Comparison of ENCODE assay signal across 8 cellular contexts in the genomic region with DNA sequence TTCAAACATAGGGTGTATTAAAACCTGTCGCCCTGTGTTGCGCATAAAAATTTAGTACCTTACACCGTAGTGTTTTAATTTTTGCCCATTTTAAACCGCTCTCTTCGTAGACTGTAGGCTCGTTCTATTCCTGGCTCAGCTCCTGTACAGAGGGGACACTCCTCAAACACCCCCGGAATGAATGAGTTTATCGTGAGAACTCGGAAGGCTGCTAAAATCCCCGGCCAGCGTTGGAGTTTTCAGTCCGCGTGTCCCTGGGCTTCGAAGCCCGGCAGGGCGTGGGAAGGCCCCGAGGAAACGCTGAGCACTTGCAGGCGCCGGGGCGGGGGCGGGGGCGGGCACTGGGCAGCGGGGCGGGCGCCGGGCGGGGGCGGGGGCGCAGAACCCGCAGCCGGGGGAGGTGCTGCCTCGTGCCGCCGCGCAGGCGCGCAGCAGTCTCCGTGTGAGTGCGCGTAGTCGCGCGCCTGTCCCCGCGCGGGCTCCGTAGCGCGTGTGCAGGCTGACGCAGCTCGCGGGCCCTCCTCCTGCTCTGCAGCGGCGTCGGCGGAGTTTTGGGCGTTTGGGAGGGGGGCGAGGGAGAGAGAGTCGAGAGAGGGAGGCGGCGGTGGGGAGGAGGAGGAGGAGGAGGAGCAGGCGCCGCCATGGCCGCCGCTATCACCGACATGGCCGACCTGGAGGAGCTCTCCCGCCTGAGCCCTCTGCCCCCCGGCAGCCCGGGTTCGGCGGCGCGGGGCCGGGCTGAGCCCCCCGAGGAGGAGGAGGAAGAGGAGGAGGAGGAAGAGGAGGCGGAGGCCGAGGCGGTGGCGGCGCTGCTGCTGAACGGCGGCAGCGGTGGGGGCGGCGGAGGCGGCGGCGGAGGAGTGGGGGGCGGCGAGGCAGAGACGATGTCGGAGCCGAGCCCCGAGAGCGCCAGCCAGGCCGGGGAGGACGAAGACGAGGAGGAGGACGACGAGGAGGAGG. TPM values are rescaled to one million over a fixed set of nuclear protein-coding genes. Genes with fewer than 3 reads are reported as not detected.
DNase-seq lines count a peak whose midpoint lies in the region; ATAC-seq, FAIRE-seq and TF ChIP-seq lines count a peak whose summit lies in the region.

A gene with protein sequence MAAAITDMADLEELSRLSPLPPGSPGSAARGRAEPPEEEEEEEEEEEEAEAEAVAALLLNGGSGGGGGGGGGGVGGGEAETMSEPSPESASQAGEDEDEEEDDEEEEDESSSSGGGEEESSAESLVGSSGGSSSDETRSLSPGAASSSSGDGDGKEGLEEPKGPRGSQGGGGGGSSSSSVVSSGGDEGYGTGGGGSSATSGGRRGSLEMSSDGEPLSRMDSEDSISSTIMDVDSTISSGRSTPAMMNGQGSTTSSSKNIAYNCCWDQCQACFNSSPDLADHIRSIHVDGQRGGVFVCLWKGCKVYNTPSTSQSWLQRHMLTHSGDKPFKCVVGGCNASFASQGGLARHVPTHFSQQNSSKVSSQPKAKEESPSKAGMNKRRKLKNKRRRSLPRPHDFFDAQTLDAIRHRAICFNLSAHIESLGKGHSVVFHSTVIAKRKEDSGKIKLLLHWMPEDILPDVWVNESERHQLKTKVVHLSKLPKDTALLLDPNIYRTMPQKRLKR (plus strand): TSS at position 434 of the 960 bp plus-strand sequence. CDS start 208 bp downstream, at position 642.

- POLR2A ChIA-PET in CD8-positive, alpha-beta memory T cell (lab: Charles Lee): interaction anchor here (1.2 kb wide), 1 partner anchor 165 kb away, joined by 4 read pairs; no protein-coding TSS in a partner anchor
- POLR2A ChIA-PET in H1 (lab: Charles Lee; ENCODE audit: partially characterized antibody): interaction anchor here (0.7 to 2.8 kb wide), 10 partner anchors 11 to 70 kb away, joined by 3 to 11 read pairs (median 4); no protein-coding TSS in a partner anchor

- H4K91ac ChIP-seq in H1 (replicated peaks; ENCODE audit: insufficient read length, low read length): peak within 1 kb of the TSS; percentile 98

- no peaks in the 10 kb centered on the region for H3K36me3 ChIP-seq in CD8-positive, alpha-beta memory T cell (ENCODE audit: insufficient read depth, low read length)
- peaks cover 0 to 16% (median 3%) of the 10 kb centered on the region in 4 experiments; a peak in 2 of 8 replicates for H3K36me3 ChIP-seq in H1 (ENCODE audit: control insufficient read depth in 2 of 4, insufficient read depth in 4 of 4, low read length in 3 of 4)
- H3K36me3 ChIP-seq in mesendoderm (ENCODE audit: control insufficient read depth, insufficient read depth, low read length): no peaks in the 10 kb centered on the region

- 0 out of 2 replicates have a peak within 1 kb of the TSS, but pooled peaks have one; percentile 4 for H2BK20ac ChIP-seq in H1 (ENCODE audit: low read length)

- H3K56ac ChIP-seq in H1 (replicated peaks; ENCODE audit: insufficient read length, low read depth, low read length) (peak within 1 kb of the TSS; percentile 87), mesendoderm (ENCODE audit: low read length) (peak within 1 kb of the TSS; percentile 99)

- H3K4me3 Mint-ChIP-seq in CD8-positive, alpha-beta memory T cell: peak within 1 kb of the TSS; percentile 98 to 100 (median 99)

- TF ChIP-seq POLR2A in H1 (IDR thresholded peaks at IDR 0.05; ENCODE audit: control extremely low read depth in 1 of 2, low read depth in 2 of 2, low read length in 2 of 2): peak; percentile 60 to 78; a peak in 2 of 3 replicates

- H3K79me1 ChIP-seq in H1 (ENCODE audit: low read depth, low read length) (no peaks in the 10 kb centered on the region), mesendoderm (ENCODE audit: low read length) (no peaks in the 10 kb centered on the region)

- H3K27ac Mint-ChIP-seq in CD8-positive, alpha-beta memory T cell: peak within 1 kb of the TSS; percentile 96 to 100 (median 98)

- peaks cover 3% of the 10 kb centered on the region; the same call in 1 of the 2 replicates for H3K23me2 ChIP-seq in H1 (ENCODE audit: low read depth, low read length)

- no peak for FAIRE-seq in H1 (lab: Jason Lieb, UNC)

- ATAC-seq in GM19463 (IDR thresholded peaks at IDR 0.05; ENCODE audit: unreplicated experiment): peak; percentile 82

- no peaks in the 10 kb centered on the region for H3K9me3 ChIP-seq in CD8-positive, alpha-beta memory T cell (ENCODE audit: low read length)
- H3K9me3 ChIP-seq in H1 (ENCODE audit: insufficient read depth in 2 of 2, low read depth in 1 of 2, low read length in 1 of 2): no peaks in the 10 kb centered on the region

- H2AFZ ChIP-seq in H1 (ENCODE audit: low read length): no peak within 1 kb of the TSS

- H2AK5ac ChIP-seq in H1 (ENCODE audit: low read depth, low read length): peak within 1 kb of the TSS; percentile 32; the same call in 1 of the 2 replicates
- no peak within 1 kb of the TSS for H2AK5ac ChIP-seq in mesendoderm (ENCODE audit: low read length)

- H3K23ac ChIP-seq in H1 (ENCODE audit: insufficient read length) (no peak within 1 kb of the TSS), mesendoderm (ENCODE audit: low read length) (peak within 1 kb of the TSS; percentile 91)

- H3K9me3 Mint-ChIP-seq in CD8-positive, alpha-beta memory T cell: no peaks in the 10 kb centered on the region

- H3K9ac ChIP-seq in H1 (replicated peaks in 1 of 4; ENCODE audit: extremely low read depth in 1 of 4, low read depth in 3 of 4, low read length in 3 of 4) (peak within 1 kb of the TSS; percentile 87 to 95 (median 92)), mesendoderm (ENCODE audit: low read length) (peak within 1 kb of the TSS; percentile 96)

- peak; percentile 92 to 97 (median 94) for DNase-seq in CD8-positive, alpha-beta memory T cell
- DNase-seq in HL-60 (ENCODE audit: low read depth in 1 of 2, low spot score in 1 of 2) (peak; percentile 88 to 94), NOMO-1 treated with DMSO at 0.1 percent for 48 hours (lab: John Stamatoyannopoulos, UW; ENCODE audit: unreplicated experiment) (peak; percentile 93), H1 (ENCODE audit: low read depth in 1 of 2, low spot score in 2 of 2) (peak; percentile 69 to 82), mesendoderm (peak; percentile 94)
- DNase-seq in activated CD8-positive, alpha-beta memory T cell treated with anti-CD3 and anti-CD28 coated beads for 48 hours (ENCODE audit: low read depth in 2 of 3, low spot score in 2 of 3): peak; percentile 57 to 76 (median 65)
- DNase-seq in stimulated activated CD8-positive, alpha-beta memory T cell treated with anti-CD3 and anti-CD28 coated beads, Interleukin-12 subunit alpha, Interleukin-12 subunit beta, amount 100 ng/mL, for 4 hours (ENCODE audit: low read depth): peak; percentile 86

- H3K4me3 ChIP-seq in CD8-positive, alpha-beta memory T cell (ENCODE audit: low read length): peak within 1 kb of the TSS; percentile 88
- H3K4me3 ChIP-seq in HL-60 (replicated peaks; ENCODE audit: insufficient read depth, low read length) (peak within 1 kb of the TSS; percentile 86), H1 (ENCODE audit: extremely low read depth in 1 of 4, insufficient read depth in 2 of 4, low read depth in 3 of 4, low read length in 4 of 4) (peak within 1 kb of the TSS; percentile 74 to 98 (median 92)), mesendoderm (ENCODE audit: low read length) (peak within 1 kb of the TSS; percentile 60)

- CTCF ChIA-PET in CD8-positive, alpha-beta memory T cell (lab: Charles Lee): interaction anchor here (0.8 kb wide), 1 partner anchor 14 kb away, joined by 3 read pairs; no protein-coding TSS in a partner anchor
- CTCF ChIA-PET in H1 (lab: Charles Lee; ENCODE audit: partially characterized antibody): interaction anchor here (0.6 kb wide), 1 partner anchor 931 kb away, joined by 3 read pairs; no protein-coding TSS in a partner anchor

- H3K27me3 Mint-ChIP-seq in CD8-positive, alpha-beta memory T cell: peaks cover 0 to 4% of the 10 kb centered on the region in 2 donors

- H3K14ac ChIP-seq in H1 (ENCODE audit: insufficient read length): peak within 1 kb of the TSS; percentile 93

- WGBS in H1 (ENCODE audit: extremely low coverage in 1 of 2, insufficient coverage in 1 of 2, insufficient read length in 1 of 2, insufficient replicate concordance in 2 of 2, low coverage in 1 of 2, low lambda C conversion rate in 2 of 2, missing lambda C conversion rate in 1 of 2), 2 experiments: 7% methylated on average over 41 of the region's 102 CpGs; no CpG with 5 or more reads in 1 of the 2 experiments
- WGBS in mesendoderm (ENCODE audit: extremely low coverage, insufficient coverage, low lambda C conversion rate): no CpG with 5 or more reads among the region's 102 CpGs

- H4K5ac ChIP-seq in H1 (ENCODE audit: insufficient read length, low read depth, low read length): peak within 1 kb of the TSS; percentile 98
- H4K5ac ChIP-seq in mesendoderm (ENCODE audit: low read length): no peak within 1 kb of the TSS

- H3K4ac ChIP-seq in H1 (replicated peaks; ENCODE audit: insufficient read length, low read depth, low read length) (peak within 1 kb of the TSS; percentile 69), mesendoderm (ENCODE audit: low read depth, low read length) (peak within 1 kb of the TSS; percentile 82)

- H3K4me1 Mint-ChIP-seq in CD8-positive, alpha-beta memory T cell: peaks cover 32 to 52% (median 45%) of the 10 kb centered on the region in 3 donors

- peak within 1 kb of the TSS; percentile 89; the same call in 1 of the 2 replicates for H2BK12ac ChIP-seq in H1 (ENCODE audit: low read depth, low read length)

- peak within 1 kb of the TSS; percentile 95 for H2BK5ac ChIP-seq in H1 (ENCODE audit: low read depth, low read length)
- H2BK5ac ChIP-seq in mesendoderm (ENCODE audit: low read length): peak within 1 kb of the TSS; percentile 87

- H3K27me3 ChIP-seq in CD8-positive, alpha-beta memory T cell (ENCODE audit: insufficient read depth, low read length, poor library complexity, severe bottlenecking): no peaks in the 10 kb centered on the region
- no peaks in the 10 kb centered on the region for H3K27me3 ChIP-seq in HL-60 (ENCODE audit: insufficient read depth, poor library complexity, severe bottlenecking)
- no peaks in the 10 kb centered on the region for H3K27me3 ChIP-seq in H1 (replicated peaks in 1 of 4; ENCODE audit: control insufficient read depth in 3 of 4, extremely low read depth in 1 of 4, insufficient read depth in 3 of 4, low read length in 3 of 4)
- no peaks in the 10 kb centered on the region for H3K27me3 ChIP-seq in mesendoderm (ENCODE audit: insufficient read depth, low read length, poor library complexity)

- H3K4me2 ChIP-seq in H1 (ENCODE audit: insufficient read depth in 1 of 2, low read depth in 2 of 2, low read length in 2 of 2) (peak within 1 kb of the TSS; percentile 58 to 79), mesendoderm (ENCODE audit: low read length) (peak within 1 kb of the TSS; percentile 19)

- TF ChIP-seq CTCF in HL-60 (IDR thresholded peaks at IDR 0.05; ENCODE audit: insufficient read depth, low read length) (no peak), H1 (IDR thresholded peaks at IDR 0.05; ENCODE audit: control extremely low read depth in 1 of 3, insufficient read depth in 1 of 3, low read depth in 1 of 3, low read length in 3 of 3) (no peak)

- H3K18ac ChIP-seq in H1 (ENCODE audit: extremely low read depth, low read length): peak within 1 kb of the TSS; percentile 94
- peak within 1 kb of the TSS; percentile 43 for H3K18ac ChIP-seq in mesendoderm (ENCODE audit: low read length)

- H3K4me1 ChIP-seq in CD8-positive, alpha-beta memory T cell (ENCODE audit: insufficient read depth, low read length): peaks cover 34% of the 10 kb centered on the region
- H3K4me1 ChIP-seq in H1 (replicated peaks in 1 of 4; ENCODE audit: control insufficient read depth in 3 of 4, insufficient read depth in 4 of 4, low read length in 3 of 4) (peaks cover 2 to 15% (median 14%) of the 10 kb centered on the region in 4 experiments; a peak in 5 of 7 replicates), mesendoderm (ENCODE audit: control insufficient read depth, low read depth, low read length) (peaks cover 3% of the 10 kb centered on the region)

- peaks cover 0 to 18% (median 2%) of the 10 kb centered on the region in 3 donors for H3K36me3 Mint-ChIP-seq in CD8-positive, alpha-beta memory T cell

- no peak for TF ChIP-seq RAD21 in H1 (IDR thresholded peaks at IDR 0.05 in 1 of 2, conservative IDR thresholded peaks at IDR 0.05 in 1 of 2; ENCODE audit: low read depth in 2 of 2, low read length in 2 of 2)

- peaks cover 5 to 7% of the 10 kb centered on the region in 2 experiments for H4K20me1 ChIP-seq in H1 (replicated peaks in 1 of 2; ENCODE audit: control insufficient read depth in 1 of 2, insufficient read depth in 2 of 2, low read length in 2 of 2)

- H3K27ac ChIP-seq in CD8-positive, alpha-beta memory T cell (ENCODE audit: low read depth, low read length): peak within 1 kb of the TSS; percentile 70
- peak within 1 kb of the TSS; percentile 87 for H3K27ac ChIP-seq in HL-60 (replicated peaks)
- H3K27ac ChIP-seq in H1 (ENCODE audit: low read depth, low read length): peak within 1 kb of the TSS; percentile 85
- peak within 1 kb of the TSS; percentile 80 for H3K27ac ChIP-seq in mesendoderm (ENCODE audit: low read depth, low read length)

- H2BK120ac ChIP-seq in H1 (replicated peaks; ENCODE audit: low read depth, low read length) (peak within 1 kb of the TSS; percentile 85), mesendoderm (ENCODE audit: low read depth, low read length) (no peak within 1 kb of the TSS)

- peak within 1 kb of the TSS; percentile 91 for H4K8ac ChIP-seq in H1 (ENCODE audit: extremely low read depth, insufficient read depth, low read length)
- no peak within 1 kb of the TSS for H4K8ac ChIP-seq in mesendoderm (ENCODE audit: low read depth, low read length)

- peaks cover 35 to 49% of the 10 kb centered on the region in 2 experiments for H3K79me2 ChIP-seq in H1 (ENCODE audit: control insufficient read depth in 1 of 2, insufficient read depth in 2 of 2, low read length in 2 of 2)
- peaks cover 34% of the 10 kb centered on the region for H3K79me2 ChIP-seq in mesendoderm (ENCODE audit: control insufficient read depth, insufficient read depth, low read length)

- TF ChIP-seq EP300 in H1 (IDR thresholded peaks at IDR 0.05; ENCODE audit: borderline replicate concordance in 1 of 2, low read depth in 2 of 2, low read length in 2 of 2): no peak

- H2BK15ac ChIP-seq in H1 (ENCODE audit: low read length): no peak within 1 kb of the TSS
- peak within 1 kb of the TSS; percentile 67 for H2BK15ac ChIP-seq in mesendoderm (replicated peaks; ENCODE audit: low read depth)

RNA-seq across cellular contexts. Expression of the gene that starts here (rescaled TPM):
- total RNA-seq in CD8-positive, alpha-beta memory T cell: 10 to 100 TPM; 73.6 to 77.0 TPM
- polyA plus RNA-seq in CD8-positive, alpha-beta memory T cell: 14.8 TPM
- total RNA-seq in H1 (2021; fragmentation: NEBNext Ultra II Directional; extraction: Animal tissue kit (Norgen Biotek cat#: 25700)): 56.9 and 61.4 TPM in 2 replicates
- polyA plus RNA-seq in H1 (2011; rRNA removed): 10.6 and 13.6 TPM in 2 replicates
- 16.7 TPM for polyA plus RNA-seq in H1 (2011; cell fraction: cytosol; rRNA removed)
- polyA plus RNA-seq in H1 (2011; cell fraction: nucleus; rRNA removed): 8.0 TPM
- 33.6 to 56.8 TPM (median 46.3 TPM) in 4 replicates for polyA plus RNA-seq in H1 (2012, experiment 1 of 2)
- 4.7 TPM for polyA plus RNA-seq in H1 (2012, experiment 2 of 2)
- polyA plus RNA-seq in H1 (2013, experiment 1 of 2): 41.4 TPM
- 43.0 TPM for polyA plus RNA-seq in H1 (2013, experiment 2 of 2)
- 29.2 and 29.5 TPM in 2 replicates for polyA minus RNA-seq in H1 (2011; rRNA and poly(A)+ RNA removed)
- 26.0 TPM for polyA minus RNA-seq in H1 (2011; cell fraction: cytosol; rRNA and poly(A)+ RNA removed)
- polyA minus RNA-seq in H1 (2011; cell fraction: nucleus; rRNA and poly(A)+ RNA removed): 33.3 TPM
- 29.6 TPM for polyA plus RNA-seq in mesendoderm (2013, experiment 1 of 2)
- 31.3 TPM for polyA plus RNA-seq in mesendoderm (2013, experiment 2 of 2)

Comparison
In these comparisons a context has a peak if more than half of its experiments do, and no peak if none do; other contexts are left out.
1. Peak in every context shown above with its lines: DNase-seq, ATAC-seq, H3K4me3 ChIP-seq and H3K27ac ChIP-seq.